ENCODE assay signal across 25 cellular contexts in genomic region chr11:12523180-12523924, GRCh38.
DNase-seq lines count a peak whose midpoint lies in the region; ATAC-seq and TF ChIP-seq lines count a peak whose summit lies in the region.
"Had no signal": no experiment of that assay in that cellular context is flagged by ENCODE, and none has a peak within 500 bp of the region (broad histone marks: within the 10 kb centered on the region; RNA-seq: fewer than 3 reads in every experiment).

No MANE protein-coding gene starts in this region.

- H3K36me3 Mint-ChIP-seq in WTC11 = no peaks in the 10 kb centered on the region

- H3K9me3 Mint-ChIP-seq in WTC11 = no peaks in the 10 kb centered on the region
- H3K9me3 Mint-ChIP-seq: activated T-cell treated with anti-CD3 and anti-CD28 coated beads, Interleukin-2, amount 50 U/mL, for 24 hours; effector memory CD8-positive, alpha-beta T cell had no signal

- no peak for TF ChIP-seq CTCF in WTC11 (IDR thresholded peaks at IDR 0.05)

- no peaks in the 10 kb centered on the region for H3K27me3 Mint-ChIP-seq in WTC11 (ENCODE audit: low read depth)
- H3K27me3 Mint-ChIP-seq: progenitor cell of endocrine pancreas had no signal

- no peaks in the 10 kb centered on the region for H3K4me1 Mint-ChIP-seq in WTC11

- POLR2A ChIA-PET in WTC11 (lab: Charles Lee) = no interaction called here

- DNase-seq in ELF-1 (ENCODE audit: low read depth, low spot score) = peak; percentile 82
- no peak for DNase-seq in WTC11 (ENCODE audit: low spot score)
- no peak for DNase-seq in left ventricle myocardium superior
- DNase-seq in sciatic nerve (ENCODE audit: low spot score) = peak; percentile 38
- DNase-seq in SIG-M5 treated with dmso at 0.1 percent for 504 hours (lab: John Stamatoyannopoulos, UW; ENCODE audit: unreplicated experiment) = no peak
- DNase-seq in SW 1271 (lab: John Stamatoyannopoulos, UW) = no peak
- no peak for DNase-seq in cerebellar cortex (ENCODE audit: low spot score)
- DNase-seq in AG08395 (ENCODE audit: low spot score) = no peak
- DNase-seq: activated naive CD4-positive, alpha-beta T cell; activated T-cell treated with anti-CD3 and anti-CD28 coated beads, Interleukin-2, amount 50 U/mL, for 24 hours; adrenal gland; Caco-2; colonic mucosa; DMS79 treated with DMSO at 0.1 percent for 48 hours; effector memory CD8-positive, alpha-beta T cell; GOT3; Karpas-422; NCI-H1930; NCI-H2227 treated with DMSO at 0.1 percent for 48 hours; NCI-H748 treated with DMSO at 0.1 percent for 48 hours; substantia nigra; T-helper 1 cell; upper lobe of right lung had no signal

- ATAC-seq in WTC11 = peak; percentile 58
- peak; percentile 74 for ATAC-seq in left ventricle myocardium superior
- ATAC-seq in sciatic nerve = no peak
- ATAC-seq: effector memory CD8-positive, alpha-beta T cell; esophagus mucosa; upper lobe of right lung had no signal

- CTCF ChIA-PET in WTC11 (lab: Charles Lee) = interaction anchor here (0.9 kb wide), 1 partner anchor 235 kb away, joined by 3 read pairs; no protein-coding TSS in a partner anchor

- intact Hi-C loops in left ventricle myocardium superior (cut with micrococcal nuclease) (no loop called here), sciatic nerve (cut with DNase I) (no loop called here)

- H3K4me3 Mint-ChIP-seq in WTC11 = no peak overlapping the region
- H3K4me3 Mint-ChIP-seq: activated T-cell treated with anti-CD3 and anti-CD28 coated beads, Interleukin-2, amount 50 U/mL, for 24 hours; effector memory CD8-positive, alpha-beta T cell had no signal

- H3K27ac Mint-ChIP-seq in WTC11 = no peak overlapping the region
- H3K27ac Mint-ChIP-seq: activated T-cell treated with anti-CD3 and anti-CD28 coated beads, Interleukin-2, amount 50 U/mL, for 24 hours; effector memory CD8-positive, alpha-beta T cell; progenitor cell of endocrine pancreas had no signal

TF ChIP-seq in WTC11, 78 proteins besides CTCF, POLR2A, EP300 and RAD21:
- TF ChIP-seq ELF4 (CRISPR knock-in tag; IDR thresholded peaks at IDR 0.05; ENCODE audit: low read depth) = no peak

Comparison
In these comparisons a context has a peak if more than half of its experiments do, and no peak if none do; other contexts are left out.
1. DNase-seq: peak in ELF-1 (single experiment) and sciatic nerve (single experiment); none in WTC11 (single experiment), left ventricle myocardium superior (single experiment), SIG-M5 treated with dmso at 0.1 percent for 504 hours (single experiment), SW 1271 (0 of 2), cerebellar cortex (single experiment) and AG08395 (single experiment).